Comparison of ENCODE assay signal across 12 cellular contexts in genomic region chr7:131298608-131298992, GRCh38.
"Had no signal": no experiment of that assay in that cellular context is flagged by ENCODE, and none has a peak within 500 bp of the region (broad histone marks: within the 10 kb centered on the region; RNA-seq: fewer than 3 reads in every experiment).

No MANE protein-coding gene starts in this region.

- H3K27ac ChIP-seq: left lung, tibial artery had no signal

- H3K36me3 ChIP-seq: left lung, tibial artery had no signal

- H3K4me1 ChIP-seq: left lung had no signal

- H3K36me3 Mint-ChIP-seq: activated CD4-positive, alpha-beta memory T cell treated with anti-CD3 and anti-CD28 coated beads for 36 hours had no signal

- H3K27ac Mint-ChIP-seq: activated CD4-positive, alpha-beta memory T cell treated with anti-CD3 and anti-CD28 coated beads for 36 hours; dendritic cell treated with granulocyte-macrophage colony-stimulating factor and Interleukin-4, amounts not matched to agents 40 ng/mL and 50 ng/mL, for 4 days; stimulated activated naive CD8-positive, alpha-beta T cell treated with anti-CD3 and anti-CD28 coated beads, Interleukin-15, Interleukin-2, amounts not matched to agents 100 ng/mL and 50 ng/mL, for 24 hours had no signal

- H3K9me3 ChIP-seq: left lung, tibial artery had no signal

- H3K4me3 ChIP-seq: left lung, tibial artery had no signal

- H3K27me3 ChIP-seq: left lung, tibial artery had no signal

- H3K27me3 Mint-ChIP-seq: activated CD4-positive, alpha-beta memory T cell treated with anti-CD3 and anti-CD28 coated beads for 36 hours; stimulated activated naive CD8-positive, alpha-beta T cell treated with anti-CD3 and anti-CD28 coated beads, Interleukin-15, Interleukin-2, amounts not matched to agents 100 ng/mL and 50 ng/mL, for 24 hours had no signal

- FAIRE-seq: islet of Langerhans had no signal

- H3K4me3 Mint-ChIP-seq: activated CD4-positive, alpha-beta memory T cell treated with anti-CD3 and anti-CD28 coated beads for 36 hours; dendritic cell treated with granulocyte-macrophage colony-stimulating factor and Interleukin-4, amounts not matched to agents 40 ng/mL and 50 ng/mL, for 4 days; neural crest cell; stimulated activated naive CD8-positive, alpha-beta T cell treated with anti-CD3 and anti-CD28 coated beads, Interleukin-15, Interleukin-2, amounts not matched to agents 100 ng/mL and 50 ng/mL, for 24 hours had no signal

- DNase-seq: activated CD4-positive, alpha-beta memory T cell treated with anti-CD3 and anti-CD28 coated beads for 36 hours; activated T-cell treated with anti-CD3 and anti-CD28 coated beads, Interleukin-2, amount 50 U/mL, for 48 hours; erythroblast; head of caudate nucleus; left lung; stimulated activated CD4-positive, alpha-beta T cell treated with anti-CD3 and anti-CD28 coated beads, Interleukin-2, amount 100 ng/mL, for 48 hours; T1000; tibial artery had no signal
